Comparison of ENCODE assay signal across 8 cellular contexts in genomic region chr9:32579706-32580331, GRCh38.
DNase-seq lines count a peak whose midpoint lies in the region; ATAC-seq lines count a peak whose summit lies in the region.

No MANE protein-coding gene starts in this region.

- no peak overlapping the region for H3K27ac ChIP-seq in caudate nucleus (ENCODE audit: low read depth, low read length)

- DNase-seq in C1 segment of cervical spinal cord (lab: John Stamatoyannopoulos, UW) (peak in 8 of 14 donors; percentile 2 to 30 (median 18)), NCI-H2029 treated with DMSO at 0.1 percent for 48 hours (lab: John Stamatoyannopoulos, UW) (peak; percentile 22), caudate nucleus (lab: John Stamatoyannopoulos, UW) (peak in 45 of 61 donors; percentile 1 to 78 (median 21)), left kidney (ENCODE audit: low read depth, low spot score) (peak; percentile 74)
- DNase-seq in activated CD4-positive, CD25-positive, alpha-beta regulatory T cell (lab: John Stamatoyannopoulos, UW): peak; percentile 58 to 78 (median 62)
- DNase-seq in stimulated activated CD4-positive, alpha-beta T cell treated with anti-CD3 and anti-CD28 coated beads, Interleukin-4, amount 100 ng/mL, for 1 hour: peak; percentile 79

- ATAC-seq in GM21526 (IDR thresholded peaks at IDR 0.05; ENCODE audit: low FRiP score, unreplicated experiment) (peak; percentile 53), HG03469 (IDR thresholded peaks at IDR 0.05; ENCODE audit: unreplicated experiment) (no peak)

Comparison
In these comparisons a context has a peak if more than half of its experiments do, and no peak if none do; other contexts are left out.
1. DNase-seq: peak in every context shown above with its lines; median percentile 79 in stimulated activated CD4-positive, alpha-beta T cell treated with anti-CD3 and anti-CD28 coated beads, Interleukin-4, amount 100 ng/mL, for 1 hour; 74 in left kidney; 62 in activated CD4-positive, CD25-positive, alpha-beta regulatory T cell; 22 in NCI-H2029 treated with DMSO at 0.1 percent for 48 hours; 21 in caudate nucleus; 18 in C1 segment of cervical spinal cord.